8 cellular contexts compared by ENCODE assay signal in genomic region chr12:49705479-49706267, GRCh38. TPM values are rescaled to one million over a fixed set of nuclear protein-coding genes. Genes with fewer than 3 reads are reported as not detected.
A peak's percentile ranks its signal among the peaks of the same experiment; 100 is the strongest.
DNase-seq lines count a peak whose midpoint lies in the region; ATAC-seq and TF ChIP-seq lines count a peak whose summit lies in the region.

No MANE protein-coding gene starts in this region.

- H3K27ac ChIP-seq in SJCRH30 (peak overlapping the region; percentile 72), coronary artery (peak overlapping the region; percentile 97 to 98), substantia nigra (ENCODE audit: low read depth, low read length, poor library complexity, severe bottlenecking) (peak overlapping the region; percentile 88)

- no peaks in the 10 kb centered on the region for H3K36me3 ChIP-seq in SJCRH30

- H3K4me1 ChIP-seq in SJCRH30 = peaks cover 34% of the 10 kb centered on the region

- ATAC-seq in memory B cell (ENCODE audit: low read depth) = no peak

- H3K9me3 ChIP-seq in SJCRH30 (replicated peaks) = no peaks in the 10 kb centered on the region

- DNase-seq in activated CD4-positive, alpha-beta T cell treated with anti-CD3 and anti-CD28 coated beads for 4 hours = peak; percentile 15 to 21
- no peak for DNase-seq in activated CD4-positive, alpha-beta T cell treated with anti-CD3 and anti-CD28 coated beads for 1 hour
- DNase-seq in SJCRH30 (peak; percentile 89 to 93), coronary artery (ENCODE audit: low spot score) (no peak), memory B cell (ENCODE audit: low spot score in 2 of 2) (peak in 1 of 2 donors; percentile 6), substantia nigra (lab: John Stamatoyannopoulos, UW) (peak in 24 of 49 donors; percentile 3 to 65 (median 22)), NCI-H2196 treated with DMSO at 0.1 percent for 48 hours (lab: John Stamatoyannopoulos, UW; ENCODE audit: unreplicated experiment) (no peak), cerebellum (ENCODE audit: low spot score) (no peak)

- peak overlapping the region; percentile 96 for H3K27ac Mint-ChIP-seq in memory B cell

- H3K9me3 Mint-ChIP-seq in memory B cell = no peaks in the 10 kb centered on the region

- H3K4me3 ChIP-seq in SJCRH30 = peak overlapping the region; percentile 98
- peak overlapping the region; percentile 88 for H3K4me3 ChIP-seq in coronary artery

- H3K4me1 Mint-ChIP-seq in memory B cell = peaks cover 41% of the 10 kb centered on the region

- H3K36me3 Mint-ChIP-seq in memory B cell = no peaks in the 10 kb centered on the region

- H3K27me3 ChIP-seq in SJCRH30 = no peaks in the 10 kb centered on the region

- peak overlapping the region; percentile 97 for H3K4me3 Mint-ChIP-seq in memory B cell

- no peaks in the 10 kb centered on the region for H3K27me3 Mint-ChIP-seq in memory B cell

- TF ChIP-seq CTCF in coronary artery (IDR thresholded peaks at IDR 0.05) = no peak

RNA-seq across cellular contexts. Expression of gene FMNL3, which starts 1.5 kb away (rescaled TPM):
- 33.0 and 39.2 TPM in 2 replicates for total RNA-seq in SJCRH30 (2014; rRNA removed; shearing (Covaris generic))
- 22.7 TPM for total RNA-seq in cerebellum

RNA-seq across cellular contexts. Expression of gene TMBIM6, which starts 35.7 kb away (rescaled TPM):
- total RNA-seq in SJCRH30 (2014; rRNA removed; shearing (Covaris generic)) = 400 TPM in 2 replicates
- 244 TPM for total RNA-seq in cerebellum

Comparison
In these comparisons a context has a peak if more than half of its experiments do, and no peak if none do; other contexts are left out.
1. DNase-seq: peak in activated CD4-positive, alpha-beta T cell treated with anti-CD3 and anti-CD28 coated beads for 4 hours (2 of 2) and SJCRH30 (2 of 2); none in activated CD4-positive, alpha-beta T cell treated with anti-CD3 and anti-CD28 coated beads for 1 hour (single experiment), coronary artery (single experiment), NCI-H2196 treated with DMSO at 0.1 percent for 48 hours (single experiment) and cerebellum (single experiment).
2. Peak in every context shown above with its lines, with median percentiles within 50 percentile points of each other: H3K27ac ChIP-seq.